ENCODE assay signal across 19 cellular contexts in genomic region chr18:63451774-63452173, GRCh38. TPM values are rescaled to one million over a fixed set of nuclear protein-coding genes. Genes with fewer than 3 reads are reported as not detected.
DNase-seq lines count a peak whose midpoint lies in the region; TF ChIP-seq lines count a peak whose summit lies in the region.
"Had no signal": no experiment of that assay in that cellular context is flagged by ENCODE, and none has a peak within 500 bp of the region (broad histone marks: within the 10 kb centered on the region; RNA-seq: fewer than 3 reads in every experiment).

No MANE protein-coding gene starts in this region.

- H3K4me3 Mint-ChIP-seq in activated naive CD4-positive, alpha-beta T cell treated with anti-CD3 and anti-CD28 coated beads, Interleukin-2, amount 10 ng/mL, durations not matched to agents 7 days and 5 days: no peak overlapping the region
- H3K4me3 Mint-ChIP-seq in CD14-positive monocyte: no peak overlapping the region
- H3K4me3 Mint-ChIP-seq: T-cell, WTC11 had no signal

- intact Hi-C loops in transverse colon (cut with DNase I; ENCODE audit: low total_unique reads): no loop called here
- intact Hi-C loops in CD14-positive monocyte (cut with micrococcal nuclease): no loop called here

- H3K9me3 Mint-ChIP-seq in activated naive CD4-positive, alpha-beta T cell treated with anti-CD3 and anti-CD28 coated beads, Interleukin-2, amount 10 ng/mL, durations not matched to agents 7 days and 5 days: no peaks in the 10 kb centered on the region
- no peaks in the 10 kb centered on the region for H3K9me3 Mint-ChIP-seq in CD14-positive monocyte
- H3K9me3 Mint-ChIP-seq: T-cell had no signal

- CTCF ChIA-PET in activated naive CD4-positive, alpha-beta T cell treated with anti-CD3 and anti-CD28 coated beads, Interleukin-2, amount 10 ng/mL, durations not matched to agents 7 days and 5 days (lab: Charles Lee): no interaction called here

- TF ChIP-seq EP300 in transverse colon (IDR thresholded peaks at IDR 0.05; ENCODE audit: low read depth): peak; percentile 58

- peaks cover 7% of the 10 kb centered on the region for H3K27me3 Mint-ChIP-seq in activated naive CD4-positive, alpha-beta T cell treated with anti-CD3 and anti-CD28 coated beads, Interleukin-2, amount 10 ng/mL, durations not matched to agents 7 days and 5 days
- peaks cover 0 to 5% (median 3%) of the 10 kb centered on the region in 3 donors for H3K27me3 Mint-ChIP-seq in CD14-positive monocyte (ENCODE audit: low read depth in 3 of 3)

- DNase-seq in activated naive CD4-positive, alpha-beta T cell treated with anti-CD3 and anti-CD28 coated beads, Interleukin-2, amount 10 ng/mL, durations not matched to agents 7 days and 5 days: no peak
- DNase-seq in activated naive CD4-positive, alpha-beta T cell (lab: John Stamatoyannopoulos, UW): no peak
- DNase-seq in choroid plexus epithelial cell (ENCODE audit: low read depth) (peak; percentile 75), transverse colon (peak; percentile 60), 8988T (no peak), CD14-positive monocyte (ENCODE audit: low spot score) (no peak)
- DNase-seq in activated effector memory CD4-positive, alpha-beta T cell treated with anti-CD3 and anti-CD28 coated beads, Interleukin-2, amount 50 U/mL, for 16 hours: no peak
- DNase-seq: activated gamma-delta T cell, midbrain, NCI-H1436, NCI-H446 treated with DMSO at 0.1 percent for 48 hours, T-cell had no signal

- TF ChIP-seq CTCF in choroid plexus epithelial cell (conservative IDR thresholded peaks at IDR 0.05; ENCODE audit: low read depth, low read length) (no peak), transverse colon (IDR thresholded peaks at IDR 0.05) (no peak), CD14-positive monocyte (IDR thresholded peaks at IDR 0.05) (no peak)

- peak overlapping the region; percentile 47 for H3K27ac ChIP-seq in mesodermal cell (ENCODE audit: low read depth, low read length, severe bottlenecking)
- peak overlapping the region; percentile 62 to 81 (median 74) for H3K27ac ChIP-seq in transverse colon
- H3K27ac ChIP-seq: ascending aorta had no signal

- H3K36me3 ChIP-seq in mesodermal cell (ENCODE audit: control insufficient read depth, insufficient read depth, low read length) (no peaks in the 10 kb centered on the region), transverse colon (no peaks in the 10 kb centered on the region)
- H3K36me3 ChIP-seq: ascending aorta, HAP-1 had no signal

- in situ Hi-C loops in transverse colon (cut with MboI; ENCODE audit: low pct_ligation_motif_present in 1 of 4, low pct_unique_long_range_greater_than_20kb in 1 of 4, low sequenced_read_pairs in 3 of 4): no loop called here

- no peaks in the 10 kb centered on the region for H3K4me1 Mint-ChIP-seq in activated naive CD4-positive, alpha-beta T cell treated with anti-CD3 and anti-CD28 coated beads, Interleukin-2, amount 10 ng/mL, durations not matched to agents 7 days and 5 days
- H3K4me1 Mint-ChIP-seq in CD14-positive monocyte: no peaks in the 10 kb centered on the region
- H3K4me1 Mint-ChIP-seq: T-cell had no signal

- H3K9me3 ChIP-seq in mesodermal cell (ENCODE audit: control insufficient read depth, low read length) (no peaks in the 10 kb centered on the region), transverse colon (no peaks in the 10 kb centered on the region)
- H3K9me3 ChIP-seq: A549, ascending aorta, HAP-1 had no signal

- H3K4me3 ChIP-seq in choroid plexus epithelial cell (ENCODE audit: low read depth, low read length) (no peak overlapping the region), mesodermal cell (ENCODE audit: extremely low read depth, insufficient read depth, low read length, poor library complexity, severe bottlenecking) (no peak overlapping the region), transverse colon (no peak overlapping the region)
- H3K4me3 ChIP-seq: A549, ascending aorta, HAP-1 had no signal

- peak overlapping the region; percentile 21 for H3K27ac Mint-ChIP-seq in activated naive CD4-positive, alpha-beta T cell treated with anti-CD3 and anti-CD28 coated beads, Interleukin-2, amount 10 ng/mL, durations not matched to agents 7 days and 5 days
- H3K27ac Mint-ChIP-seq in CD14-positive monocyte: no peak overlapping the region
- H3K27ac Mint-ChIP-seq: T-cell, WTC11 had no signal

- H3K36me3 Mint-ChIP-seq in activated naive CD4-positive, alpha-beta T cell treated with anti-CD3 and anti-CD28 coated beads, Interleukin-2, amount 10 ng/mL, durations not matched to agents 7 days and 5 days: no peaks in the 10 kb centered on the region
- H3K36me3 Mint-ChIP-seq in CD14-positive monocyte: no peaks in the 10 kb centered on the region
- H3K36me3 Mint-ChIP-seq: T-cell, WTC11 had no signal

- WGBS in mesodermal cell (ENCODE audit: insufficient coverage in 2 of 2), 2 experiments: 89 to 97% methylated on average over 6 of the region's 6 CpGs
- WGBS in transverse colon (ENCODE audit: low coverage in 1 of 2), 2 donors: 30 to 50% methylated on average over 2 to 6 of the region's 6 CpGs

- H3K27me3 ChIP-seq in transverse colon: no peaks in the 10 kb centered on the region
- H3K27me3 ChIP-seq: ascending aorta had no signal

- H3K4me1 ChIP-seq in mesodermal cell (ENCODE audit: control insufficient read depth, insufficient read depth, low read length, poor library complexity, severe bottlenecking) (peaks cover 3% of the 10 kb centered on the region), transverse colon (peaks cover 14 to 43% (median 21%) of the 10 kb centered on the region in 4 donors)
- H3K4me1 ChIP-seq: ascending aorta, HAP-1 had no signal

- no peak for TF ChIP-seq POLR2A in transverse colon (IDR thresholded peaks at IDR 0.05)

RNA-seq across cellular contexts. Expression of gene SERPINB5, which starts 25.0 kb away (rescaled TPM):
- polyA plus RNA-seq in mesodermal cell (2013, experiment 1 of 2): not detected
- not detected for polyA plus RNA-seq in mesodermal cell (2013, experiment 2 of 2)
- 1 to 10 TPM in 3 of 4 donors, under 1 TPM in 1; 0.79 to 3.6 (median 1.2) TPM for total RNA-seq in transverse colon
- polyA plus RNA-seq in CD14-positive monocyte: not detected
- total RNA-seq: ascending aorta, dermis microvascular lymphatic vessel endothelial cell, omental fat pad, T-cell had no signal

RNA-seq across cellular contexts. Expression of gene VPS4B, which starts 29.5 kb away (rescaled TPM):
- polyA plus RNA-seq in mesodermal cell (2013, experiment 1 of 2): 25.6 TPM
- polyA plus RNA-seq in mesodermal cell (2013, experiment 2 of 2): 26.7 TPM
- 100 to 1,000 TPM in 1 of 4 donors, 10 to 100 TPM in 3; 40.4 to 122 (median 63.3) TPM for total RNA-seq in transverse colon
- 10 to 100 TPM; 26.7 to 48.8 TPM for polyA plus RNA-seq in CD14-positive monocyte

Comparison
In these comparisons a context has a peak if more than half of its experiments do, and no peak if none do; other contexts are left out.
1. DNase-seq: peak in choroid plexus epithelial cell (single experiment) and transverse colon (single experiment); none in activated naive CD4-positive, alpha-beta T cell treated with anti-CD3 and anti-CD28 coated beads, Interleukin-2, amount 10 ng/mL, durations not matched to agents 7 days and 5 days (single experiment), activated naive CD4-positive, alpha-beta T cell (0 of 4), 8988T (single experiment), activated effector memory CD4-positive, alpha-beta T cell treated with anti-CD3 and anti-CD28 coated beads, Interleukin-2, amount 50 U/mL, for 16 hours (single experiment) and CD14-positive monocyte (single experiment).